1 cellular context compared by ENCODE assay signal in the genomic region with DNA sequence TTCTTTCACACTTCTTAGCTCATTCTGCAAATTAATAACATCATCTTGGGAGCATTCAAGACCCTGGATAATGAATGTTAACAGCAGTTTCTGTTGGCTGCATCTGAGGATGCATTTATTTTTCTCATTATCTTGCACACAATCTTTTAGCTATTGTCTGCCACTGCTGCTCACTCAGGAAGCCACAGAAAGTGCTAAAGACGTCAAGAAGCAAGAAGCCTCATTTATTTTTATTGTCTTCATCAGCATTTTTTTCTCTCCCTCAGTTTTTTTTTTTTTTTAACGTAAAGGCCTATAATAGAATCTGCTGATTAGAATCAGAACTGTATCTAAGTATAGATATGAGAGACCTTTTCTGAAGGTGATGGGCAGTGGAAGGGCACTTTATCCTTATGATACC.
TF ChIP-seq lines count a peak whose summit lies in the region.

No MANE protein-coding gene starts in this region.

TF ChIP-seq in neural cell, 6 proteins besides CTCF, POLR2A, EP300 and RAD21 (continued from another document):
- TF ChIP-seq, protein P1, sequence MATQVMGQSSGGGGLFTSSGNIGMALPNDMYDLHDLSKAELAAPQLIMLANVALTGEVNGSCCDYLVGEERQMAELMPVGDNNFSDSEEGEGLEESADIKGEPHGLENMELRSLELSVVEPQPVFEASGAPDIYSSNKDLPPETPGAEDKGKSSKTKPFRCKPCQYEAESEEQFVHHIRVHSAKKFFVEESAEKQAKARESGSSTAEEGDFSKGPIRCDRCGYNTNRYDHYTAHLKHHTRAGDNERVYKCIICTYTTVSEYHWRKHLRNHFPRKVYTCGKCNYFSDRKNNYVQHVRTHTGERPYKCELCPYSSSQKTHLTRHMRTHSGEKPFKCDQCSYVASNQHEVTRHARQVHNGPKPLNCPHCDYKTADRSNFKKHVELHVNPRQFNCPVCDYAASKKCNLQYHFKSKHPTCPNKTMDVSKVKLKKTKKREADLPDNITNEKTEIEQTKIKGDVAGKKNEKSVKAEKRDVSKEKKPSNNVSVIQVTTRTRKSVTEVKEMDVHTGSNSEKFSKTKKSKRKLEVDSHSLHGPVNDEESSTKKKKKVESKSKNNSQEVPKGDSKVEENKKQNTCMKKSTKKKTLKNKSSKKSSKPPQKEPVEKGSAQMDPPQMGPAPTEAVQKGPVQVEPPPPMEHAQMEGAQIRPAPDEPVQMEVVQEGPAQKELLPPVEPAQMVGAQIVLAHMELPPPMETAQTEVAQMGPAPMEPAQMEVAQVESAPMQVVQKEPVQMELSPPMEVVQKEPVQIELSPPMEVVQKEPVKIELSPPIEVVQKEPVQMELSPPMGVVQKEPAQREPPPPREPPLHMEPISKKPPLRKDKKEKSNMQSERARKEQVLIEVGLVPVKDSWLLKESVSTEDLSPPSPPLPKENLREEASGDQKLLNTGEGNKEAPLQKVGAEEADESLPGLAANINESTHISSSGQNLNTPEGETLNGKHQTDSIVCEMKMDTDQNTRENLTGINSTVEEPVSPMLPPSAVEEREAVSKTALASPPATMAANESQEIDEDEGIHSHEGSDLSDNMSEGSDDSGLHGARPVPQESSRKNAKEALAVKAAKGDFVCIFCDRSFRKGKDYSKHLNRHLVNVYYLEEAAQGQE (IDR thresholded peaks at IDR 0.05; ENCODE audit: borderline replicate concordance): no peak
